In the genomic region with DNA sequence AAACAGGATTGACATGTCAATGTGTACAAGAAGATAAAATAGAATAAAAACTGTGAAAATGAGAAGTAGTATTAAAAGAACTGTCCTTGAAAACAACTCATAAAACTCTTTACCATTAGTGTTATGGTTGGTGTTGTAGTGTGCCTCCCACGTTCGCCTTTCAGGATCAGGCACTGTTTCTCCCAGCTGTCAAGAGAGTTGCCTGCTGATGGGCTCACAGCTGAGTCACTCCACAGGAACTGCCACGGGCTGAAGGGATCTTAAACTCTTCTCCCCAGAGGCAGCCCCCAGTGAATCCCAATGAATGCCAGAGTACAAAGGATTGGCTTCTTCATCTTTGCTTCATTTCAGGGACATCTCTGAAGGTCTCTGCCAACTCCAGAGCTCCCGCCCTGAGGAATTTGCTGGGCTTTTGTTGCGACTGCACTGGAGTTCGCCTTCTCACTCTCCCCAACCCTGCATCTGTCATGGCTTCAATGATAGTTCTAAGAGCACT, we compare ENCODE assay signal across 10 cellular contexts.
A peak's percentile ranks its signal among the peaks of the same experiment; 100 is the strongest.
DNase-seq lines count a peak whose midpoint lies in the region; ATAC-seq and TF ChIP-seq lines count a peak whose summit lies in the region.
"Had no signal": no experiment of that assay in that cellular context is flagged by ENCODE, and none has a peak within 500 bp of the region (broad histone marks: within the 10 kb centered on the region; RNA-seq: fewer than 3 reads in every experiment).

No MANE protein-coding gene starts in this region.

- peak; percentile 9 for DNase-seq in AG10803 (ENCODE audit: low read depth)
- peak; percentile 47 for DNase-seq in NCI-H2171 treated with DMSO at 0.1 percent for 48 hours (lab: John Stamatoyannopoulos, UW)
- peak; percentile 62 for DNase-seq in epithelial cell of esophagus (ENCODE audit: low read depth)
- no peak for DNase-seq in PC-9
- DNase-seq: activated T-cell treated with anti-CD3 and anti-CD28 coated beads for 4 hours, COR-L47 had no signal

- H3K9me3 ChIP-seq in mesodermal cell (ENCODE audit: control insufficient read depth, low read length): no peaks in the 10 kb centered on the region
- H3K9me3 ChIP-seq in PC-9 (ENCODE audit: insufficient read depth, low read depth): no peaks in the 10 kb centered on the region

- H3K9me2 ChIP-seq in PC-9 (ENCODE audit: insufficient read depth): no peaks in the 10 kb centered on the region

- no peak overlapping the region for H2AFZ ChIP-seq in PC-9

- no peaks in the 10 kb centered on the region for H3F3A ChIP-seq in PC-9 (ENCODE audit: insufficient read depth, low read depth)

- 0 to 2% methylated on average over 4 to 5 of the region's 6 CpGs for WGBS in mesodermal cell (ENCODE audit: insufficient coverage in 2 of 2), 2 experiments

- no peaks in the 10 kb centered on the region for H3K27me3 ChIP-seq in PC-9 (ENCODE audit: insufficient read depth, low read depth)

- intact Hi-C loops in PC-9 (cut with micrococcal nuclease; ENCODE audit: unreplicated experiment): no loop called here

- POLR2A ChIA-PET in PC-9 (lab: Charles Lee; ENCODE audit: unreplicated experiment): interaction anchor here (0.6 kb wide), 1 partner anchor 1768 kb away, joined by 3 read pairs; no protein-coding TSS in a partner anchor

- H3K4me2 ChIP-seq in PC-9: no peak overlapping the region

- H3K27ac ChIP-seq in mesodermal cell (ENCODE audit: low read depth, low read length, severe bottlenecking): peak overlapping the region; percentile 89
- no peak overlapping the region for H3K27ac ChIP-seq in PC-9

- H3K79me2 ChIP-seq in PC-9 (ENCODE audit: low read depth): no peaks in the 10 kb centered on the region

- ATAC-seq in GM19455 (IDR thresholded peaks at IDR 0.05; ENCODE audit: unreplicated experiment) (no peak), GM19351 (IDR thresholded peaks at IDR 0.05; ENCODE audit: unreplicated experiment) (no peak), HG03175 (IDR thresholded peaks at IDR 0.05; ENCODE audit: unreplicated experiment) (no peak)

- H3K4me3 ChIP-seq in AG10803 (ENCODE audit: low read length) (no peak overlapping the region), epithelial cell of esophagus (ENCODE audit: low read length) (no peak overlapping the region), mesodermal cell (ENCODE audit: extremely low read depth, insufficient read depth, low read length, poor library complexity, severe bottlenecking) (no peak overlapping the region), PC-9 (no peak overlapping the region)

- H3K4me1 ChIP-seq in mesodermal cell (ENCODE audit: control insufficient read depth, insufficient read depth, low read length, poor library complexity, severe bottlenecking) (peaks cover 27% of the 10 kb centered on the region), PC-9 (replicated peaks; ENCODE audit: insufficient read depth) (no peaks in the 10 kb centered on the region)

- no peak for TF ChIP-seq CTCF in AG10803 (conservative IDR thresholded peaks at IDR 0.05; ENCODE audit: low read length)
- no peak for TF ChIP-seq CTCF in epithelial cell of esophagus (IDR thresholded peaks at IDR 0.05; ENCODE audit: insufficient read depth, low read depth, low read length, missing control alignments)
- no peak for TF ChIP-seq CTCF in PC-9 (conservative IDR thresholded peaks at IDR 0.05)

- H3K36me3 ChIP-seq in mesodermal cell (ENCODE audit: control insufficient read depth, insufficient read depth, low read length) (no peaks in the 10 kb centered on the region), PC-9 (ENCODE audit: low read depth) (no peaks in the 10 kb centered on the region)

- H4K20me1 ChIP-seq in PC-9 (ENCODE audit: insufficient read depth): no peaks in the 10 kb centered on the region

- BruUV-seq in PC-9 (replicated peaks; lab: Mats Ljungman, UMichigan): no TSS peak

- CTCF ChIA-PET in PC-9 (lab: Charles Lee): no interaction called here

Comparison
In these comparisons a context has a peak if more than half of its experiments do, and no peak if none do; other contexts are left out.
1. DNase-seq: peak in AG10803 (single experiment), NCI-H2171 treated with DMSO at 0.1 percent for 48 hours (single experiment) and epithelial cell of esophagus (single experiment); none in PC-9 (0 of 2).